Comparison of ENCODE assay signal across 21 cellular contexts in the genomic region with DNA sequence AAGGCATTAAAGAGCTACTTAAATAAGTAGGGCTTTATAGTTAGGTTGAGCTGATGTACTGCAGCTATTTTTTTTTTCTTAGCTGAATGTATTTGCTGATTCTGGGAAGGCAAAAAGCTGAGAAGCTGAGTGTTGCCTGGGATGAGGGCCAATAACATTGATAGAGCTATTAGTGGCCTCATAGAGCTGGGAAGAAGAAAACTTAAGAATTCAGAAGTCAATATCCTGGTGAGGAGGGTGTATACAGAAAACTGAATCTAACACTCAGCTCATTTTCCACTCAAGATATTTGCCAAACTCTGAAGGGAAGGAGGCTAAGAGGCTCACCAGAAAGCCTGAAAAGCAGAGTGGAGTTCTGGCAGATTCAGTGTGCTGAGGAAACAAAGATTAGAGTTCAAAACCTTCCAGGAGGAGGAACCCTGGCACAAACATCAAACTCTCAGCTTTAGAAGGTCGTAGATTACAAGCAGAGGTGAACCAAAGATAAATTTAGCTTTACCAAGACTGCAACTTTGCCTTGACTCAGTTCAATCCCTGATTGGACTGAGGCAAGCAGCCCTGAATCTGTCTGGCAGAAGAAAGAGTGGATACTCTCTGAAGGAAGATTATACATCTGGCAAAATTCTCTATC.
"Had no signal": no experiment of that assay in that cellular context is flagged by ENCODE, and none has a peak within 500 bp of the region (broad histone marks: within the 10 kb centered on the region; RNA-seq: fewer than 3 reads in every experiment).

No MANE protein-coding gene starts in this region.

- DNase-seq: activated CD4-positive, alpha-beta T cell treated with anti-CD3 and anti-CD28 coated beads, Interleukin-2, amount 50 U/mL, for 48 hours; activated CD4-positive, CD25-positive, alpha-beta regulatory T cell treated with anti-CD3 and anti-CD28 coated beads, Interleukin-2, amount 50 U/mL, for 72 hours; activated naive CD4-positive, alpha-beta T cell treated with anti-CD3 and anti-CD28 coated beads for 36 hours; activated naive CD8-positive, alpha-beta T cell treated with anti-CD3 and anti-CD28 coated beads, Interleukin-2, amount 50 U/mL, for 24 hours; activated T-cell treated with anti-CD3 and anti-CD28 coated beads, Interleukin-2, amount 50 U/mL, for 1 hour; glutamatergic neuron; mammary epithelial cell; naive thymus-derived CD4-positive, alpha-beta T cell; retina; small intestine; stimulated activated CD4-positive, alpha-beta T cell treated with anti-CD3 and anti-CD28 coated beads, Interleukin-4, amount 100 ng/mL, for 24 hours; stimulated activated naive CD4-positive, alpha-beta T cell; substantia nigra; T-cell; T-helper 9 cell had no signal

- H3K4me1 ChIP-seq: ascending aorta, tibial nerve, vagina had no signal

- ATAC-seq: activated naive CD8-positive, alpha-beta T cell treated with anti-CD3 and anti-CD28 coated beads, Interleukin-2, amount 50 U/mL, for 24 hours; esophagus mucosa; naive thymus-derived CD4-positive, alpha-beta T cell; T-cell had no signal

- H3K27ac ChIP-seq: cardiac muscle cell, tibial nerve, vagina had no signal

- H3K36me3 ChIP-seq: vagina had no signal

- H3K27me3 ChIP-seq: ascending aorta, cardiac muscle cell, tibial nerve, vagina had no signal

- H3K4me3 ChIP-seq: ascending aorta, cardiac muscle cell, tibial nerve, vagina had no signal

- H3K9me3 ChIP-seq: vagina had no signal

- FAIRE-seq: colon, small intestine had no signal
